ENCODE assay signal across 1 cellular context in the genomic region with DNA sequence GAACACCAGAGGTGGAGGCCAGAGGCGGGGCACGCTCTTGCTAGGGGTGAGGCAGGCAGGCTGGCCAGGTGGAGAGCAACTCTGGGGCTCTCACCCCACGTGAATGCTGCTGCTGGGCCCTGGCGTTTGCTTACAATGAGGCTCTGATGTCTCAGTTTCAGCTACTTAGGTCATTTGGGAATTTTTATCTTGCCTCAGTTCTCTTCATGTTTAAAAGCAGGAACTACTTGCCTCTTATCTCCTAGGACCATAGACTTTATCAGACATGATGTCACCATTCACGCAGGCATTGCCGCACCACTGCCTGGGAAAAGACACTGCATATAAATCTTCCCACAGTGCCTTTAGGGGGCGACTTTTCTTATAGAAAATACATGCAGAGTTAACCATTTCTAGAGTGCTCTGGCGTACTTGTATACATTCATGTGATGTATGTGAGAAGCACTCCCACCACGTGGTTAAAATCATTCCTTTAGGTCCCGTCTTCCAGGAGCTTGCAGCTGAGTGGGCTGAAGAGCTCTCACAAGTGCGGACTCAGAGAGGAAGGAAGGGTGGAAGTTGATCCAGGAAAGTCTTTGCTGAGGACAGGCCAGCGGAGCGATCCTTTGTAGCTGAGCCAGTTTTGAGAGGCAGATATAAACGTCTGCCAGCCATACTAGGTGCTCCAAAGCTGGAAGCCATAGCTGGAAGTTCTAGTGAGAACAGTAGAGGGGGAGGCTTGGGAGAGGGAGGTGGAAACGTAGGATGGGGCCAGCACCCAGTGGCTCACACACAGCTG.
TF ChIP-seq lines count a peak whose summit lies in the region.

No MANE protein-coding gene starts in this region.

TF ChIP-seq in GM23338, 12 proteins besides CTCF, POLR2A, EP300 and RAD21 (continued from another document):
- TF ChIP-seq, protein P1, sequence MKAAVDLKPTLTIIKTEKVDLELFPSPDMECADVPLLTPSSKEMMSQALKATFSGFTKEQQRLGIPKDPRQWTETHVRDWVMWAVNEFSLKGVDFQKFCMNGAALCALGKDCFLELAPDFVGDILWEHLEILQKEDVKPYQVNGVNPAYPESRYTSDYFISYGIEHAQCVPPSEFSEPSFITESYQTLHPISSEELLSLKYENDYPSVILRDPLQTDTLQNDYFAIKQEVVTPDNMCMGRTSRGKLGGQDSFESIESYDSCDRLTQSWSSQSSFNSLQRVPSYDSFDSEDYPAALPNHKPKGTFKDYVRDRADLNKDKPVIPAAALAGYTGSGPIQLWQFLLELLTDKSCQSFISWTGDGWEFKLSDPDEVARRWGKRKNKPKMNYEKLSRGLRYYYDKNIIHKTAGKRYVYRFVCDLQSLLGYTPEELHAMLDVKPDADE (IDR thresholded peaks at IDR 0.05): no peak
